ENCODE assay signal across 8 cellular contexts in the genomic region with DNA sequence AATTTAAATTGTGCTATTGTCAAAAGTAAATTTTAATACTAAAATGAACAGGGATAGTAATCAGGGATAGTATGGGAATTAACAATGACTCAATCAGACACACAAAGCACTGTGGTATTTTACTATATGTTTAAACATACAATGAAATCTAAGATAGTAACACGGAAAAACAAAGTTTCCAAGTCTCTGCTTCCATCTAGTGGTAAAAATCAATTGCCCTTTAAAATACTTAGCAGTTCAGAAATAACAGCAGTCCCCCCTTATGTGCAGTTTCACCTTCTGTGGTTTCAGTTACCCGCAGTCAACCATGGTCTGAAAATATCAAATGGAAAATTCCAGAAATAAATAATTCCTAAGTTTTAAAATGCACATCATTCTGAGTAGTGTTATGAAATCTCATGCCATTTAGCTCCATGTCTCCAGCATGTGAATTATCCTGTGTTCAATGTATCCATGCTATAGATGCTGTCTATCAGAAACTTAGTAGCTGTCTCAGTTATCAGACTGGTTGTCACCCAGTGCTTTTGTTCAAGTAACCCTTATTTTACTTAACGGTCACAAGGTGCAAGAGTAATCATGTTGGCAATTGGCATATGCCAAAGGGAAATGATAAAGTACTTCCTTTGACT. TPM values are rescaled to one million over a fixed set of nuclear protein-coding genes. Genes with fewer than 3 reads are reported as not detected.
A peak's percentile ranks its signal among the peaks of the same experiment; 100 is the strongest.
DNase-seq lines count a peak whose midpoint lies in the region; ATAC-seq and TF ChIP-seq lines count a peak whose summit lies in the region.

No MANE protein-coding gene starts in this region.

- no peaks in the 10 kb centered on the region for H3K27me3 Mint-ChIP-seq in activated naive CD4-positive, alpha-beta T cell treated with anti-CD3 and anti-CD28 coated beads for 36 hours (ENCODE audit: low read depth)

- H3K36me3 Mint-ChIP-seq in activated naive CD4-positive, alpha-beta T cell treated with anti-CD3 and anti-CD28 coated beads for 36 hours (ENCODE audit: low read depth), result peaks cover 5% of the 10 kb centered on the region

- H3K9me3 ChIP-seq in RWPE2 (ENCODE audit: severe bottlenecking), result no peaks in the 10 kb centered on the region

- TF ChIP-seq CTCF in RWPE2 (IDR thresholded peaks at IDR 0.05; ENCODE audit: poor library complexity, severe bottlenecking), result peak; percentile 82
- TF ChIP-seq CTCF in fibroblast of the aortic adventitia (IDR thresholded peaks at IDR 0.05; ENCODE audit: insufficient read depth, low read length), result peak; percentile 52

- peaks cover 3% of the 10 kb centered on the region for H3K9me3 Mint-ChIP-seq in activated naive CD4-positive, alpha-beta T cell treated with anti-CD3 and anti-CD28 coated beads for 36 hours

- peaks cover 22% of the 10 kb centered on the region for H3K4me1 Mint-ChIP-seq in activated naive CD4-positive, alpha-beta T cell treated with anti-CD3 and anti-CD28 coated beads for 36 hours (ENCODE audit: low read depth)

- no peaks in the 10 kb centered on the region for H3K4me1 ChIP-seq in RWPE2 (ENCODE audit: insufficient read depth, poor library complexity, severe bottlenecking)

- H3K4me3 ChIP-seq in RWPE2 (ENCODE audit: severe bottlenecking) (no peak overlapping the region), fibroblast of the aortic adventitia (ENCODE audit: low read depth, low read length) (no peak overlapping the region)

- no peaks in the 10 kb centered on the region for H3K27me3 ChIP-seq in RWPE2 (ENCODE audit: insufficient read depth, poor library complexity, severe bottlenecking)

- CTCF ChIA-PET in activated naive CD4-positive, alpha-beta T cell treated with anti-CD3 and anti-CD28 coated beads for 36 hours (lab: Charles Lee), result interaction anchor here (0.6 to 1.7 kb wide), 6 partner anchors 11 to 1317 kb away, joined by 3 to 6 read pairs (median 4); no protein-coding TSS in a partner anchor

- peaks cover 16% of the 10 kb centered on the region for H3K36me3 ChIP-seq in RWPE2 (ENCODE audit: low read depth)

- ATAC-seq in HG03378 (IDR thresholded peaks at IDR 0.05; ENCODE audit: unreplicated experiment), result peak; percentile 54
- peak; percentile 72; the same call in 2 of the 3 replicates for ATAC-seq in RWPE2 (ENCODE audit: low read depth)
- ATAC-seq in HG02970 (IDR thresholded peaks at IDR 0.05; ENCODE audit: low FRiP score, unreplicated experiment), result no peak
- ATAC-seq in sciatic nerve, result no peak

- H3K27ac Mint-ChIP-seq in activated naive CD4-positive, alpha-beta T cell treated with anti-CD3 and anti-CD28 coated beads for 36 hours, result no peak overlapping the region

- intact Hi-C loops in activated naive CD4-positive, alpha-beta T cell treated with anti-CD3 and anti-CD28 coated beads for 36 hours (cut with micrococcal nuclease), result loop anchor here (1.0 to 5.0 kb wide), 7 partner anchors 227 to 557 kb away; a partner anchor contains a TSS
- intact Hi-C loops in sciatic nerve (cut with DNase I), result no loop called here

- DNase-seq in activated naive CD4-positive, alpha-beta T cell treated with anti-CD3 and anti-CD28 coated beads for 36 hours, result no peak
- DNase-seq in activated naive CD4-positive, alpha-beta T cell (lab: John Stamatoyannopoulos, UW), result no peak
- DNase-seq in RWPE2 (ENCODE audit: low spot score), result no peak
- peak; percentile 44 for DNase-seq in fibroblast of the aortic adventitia (ENCODE audit: low read depth)
- no peak for DNase-seq in NCI-H187 (lab: John Stamatoyannopoulos, UW)
- DNase-seq in sciatic nerve (ENCODE audit: low spot score), result no peak

- peak overlapping the region; percentile 7 for H3K4me3 Mint-ChIP-seq in activated naive CD4-positive, alpha-beta T cell treated with anti-CD3 and anti-CD28 coated beads for 36 hours

- H3K27ac ChIP-seq in RWPE2 (ENCODE audit: poor library complexity, severe bottlenecking), result no peak overlapping the region

RNA-seq across cellular contexts. Expression of a gene that starts 58.5 kb away (rescaled TPM):
- 10 to 100 TPM; 17.8 to 18.8 TPM for total RNA-seq in activated naive CD4-positive, alpha-beta T cell treated with anti-CD3 and anti-CD28 coated beads for 36 hours
- 11.4 and 33.4 TPM in 2 replicates for total RNA-seq in fibroblast of the aortic adventitia (ENCODE audit: low replicate concordance)
- 61.1 TPM for total RNA-seq in sciatic nerve

Comparison
In these comparisons a context has a peak if more than half of its experiments do, and no peak if none do; other contexts are left out.
1. ATAC-seq: peak in HG03378 (single experiment) and RWPE2 (single experiment); none in HG02970 (single experiment) and sciatic nerve (single experiment).